In genomic region chr2:174529916-174530315, GRCh38 we compare ENCODE assay signal across 20 cellular contexts. TPM values are rescaled to one million over a fixed set of nuclear protein-coding genes. Genes with fewer than 3 reads are reported as not detected.
DNase-seq lines count a peak whose midpoint lies in the region; ATAC-seq, FAIRE-seq and TF ChIP-seq lines count a peak whose summit lies in the region.
"Had no signal": no experiment of that assay in that cellular context is flagged by ENCODE, and none has a peak within 500 bp of the region (broad histone marks: within the 10 kb centered on the region; RNA-seq: fewer than 3 reads in every experiment).

No MANE protein-coding gene starts in this region.

- TF ChIP-seq EP300 in K562 (IDR thresholded peaks at IDR 0.05; ENCODE audit: low read length) (no peak), tibial nerve (IDR thresholded peaks at IDR 0.05) (no peak)

- H3K9me3 Mint-ChIP-seq in GM23338 (peaks cover 17% of the 10 kb centered on the region), neural progenitor cell (peaks cover 10% of the 10 kb centered on the region)

- H2AFZ ChIP-seq in GM23338 (peak overlapping the region; percentile 85; the same call in 1 of the 2 replicates), K562 (ENCODE audit: low read depth, low read length) (no peak overlapping the region), neural progenitor cell (replicated peaks) (peak overlapping the region; percentile 3), MM.1S (ENCODE audit: low read length) (no peak overlapping the region)

- H3K27me3 Mint-ChIP-seq in GM23338 (ENCODE audit: insufficient read depth, low read depth, poor library complexity) = peaks cover 4% of the 10 kb centered on the region
- peaks cover 5% of the 10 kb centered on the region for H3K27me3 Mint-ChIP-seq in neural progenitor cell (ENCODE audit: insufficient read depth, low read depth)

- H3K36me3 Mint-ChIP-seq in GM23338 (ENCODE audit: low read depth) = peaks cover 3% of the 10 kb centered on the region; the same call in 1 of the 3 replicates
- no peaks in the 10 kb centered on the region for H3K36me3 Mint-ChIP-seq in neural progenitor cell

- H3K4me1 Mint-ChIP-seq in GM23338 (no peaks in the 10 kb centered on the region), neural progenitor cell (no peaks in the 10 kb centered on the region)

- POLR2A ChIA-PET in K562 (lab: Yijun Ruan, JAX) = no interaction called here

- TF ChIP-seq RAD21 in K562 (CRISPR knock-in tag; conservative IDR thresholded peaks at IDR 0.05 in 1 of 2, IDR thresholded peaks at IDR 0.05 in 1 of 2) = no peak

- no peaks in the 10 kb centered on the region for H3K36me3 ChIP-seq in GM23338 (ENCODE audit: insufficient read depth)
- H3K36me3 ChIP-seq in K562 (ENCODE audit: control insufficient read depth, insufficient read depth, low read length) = no peaks in the 10 kb centered on the region
- H3K36me3 ChIP-seq in neural progenitor cell = no peaks in the 10 kb centered on the region
- no peaks in the 10 kb centered on the region for H3K36me3 ChIP-seq in tibial nerve
- no peaks in the 10 kb centered on the region for H3K36me3 ChIP-seq in MM.1S (replicated peaks; ENCODE audit: insufficient read depth, low read length)
- H3K36me3 ChIP-seq: BLaER1 treated with 17β-estradiol and CSF1 and Interleukin-3, amounts not matched to agents 10 nM and 100 nM had no signal

- H4K20me1 ChIP-seq in GM23338 (replicated peaks; ENCODE audit: insufficient read depth) (no peaks in the 10 kb centered on the region), K562 (replicated peaks; ENCODE audit: control insufficient read depth, insufficient read depth, low read length) (no peaks in the 10 kb centered on the region), neural progenitor cell (ENCODE audit: low read depth) (no peaks in the 10 kb centered on the region), MM.1S (ENCODE audit: insufficient read depth, low read length) (no peaks in the 10 kb centered on the region)
- H4K20me1 ChIP-seq: BLaER1 treated with 17β-estradiol and CSF1 and Interleukin-3, amounts not matched to agents 10 nM and 100 nM had no signal

- H3K9me3 ChIP-seq in K562 (replicated peaks; ENCODE audit: control insufficient read depth, insufficient read depth, low read depth, low read length) = no peaks in the 10 kb centered on the region
- H3K9me3 ChIP-seq in neural progenitor cell (ENCODE audit: low read depth) = no peaks in the 10 kb centered on the region
- peaks cover 0 to 4% (median 0%) of the 10 kb centered on the region in 4 donors for H3K9me3 ChIP-seq in tibial nerve
- H3K9me3 ChIP-seq in MM.1S (replicated peaks; ENCODE audit: insufficient read depth, low read length) = no peaks in the 10 kb centered on the region

- H3K79me2 ChIP-seq in GM23338 (replicated peaks; ENCODE audit: insufficient read depth) = no peaks in the 10 kb centered on the region
- H3K79me2 ChIP-seq in K562 (ENCODE audit: control insufficient read depth, insufficient read depth, low read length) = no peaks in the 10 kb centered on the region
- H3K79me2 ChIP-seq in neural progenitor cell (ENCODE audit: low read depth) = no peaks in the 10 kb centered on the region
- H3K79me2 ChIP-seq in MM.1S (ENCODE audit: low read length) = no peaks in the 10 kb centered on the region

- CTCF ChIA-PET in K562 (lab: Yijun Ruan, JAX; ENCODE audit: low intra/inter-chr PET ratio) = no interaction called here

- intact Hi-C loops in K562 (cut with micrococcal nuclease) = no loop called here

- WGBS in K562 (ENCODE audit: insufficient coverage, low coverage, missing lambda C conversion rate) = 5% methylated on average over 4 of the region's 4 CpGs
- WGBS in tibial nerve, 2 donors = 62 to 65% methylated on average over 4 of the region's 4 CpGs

- H3K9ac ChIP-seq in K562 (ENCODE audit: insufficient read depth in 1 of 2, low read depth in 2 of 2, low read length in 2 of 2) (no peak overlapping the region), neural progenitor cell (no peak overlapping the region), MM.1S (ENCODE audit: low read length) (no peak overlapping the region)
- H3K9ac ChIP-seq: BLaER1 treated with 17β-estradiol and CSF1 and Interleukin-3, amounts not matched to agents 10 nM and 100 nM had no signal

- H3K9me2 ChIP-seq in GM23338 (ENCODE audit: insufficient read depth) = 0 out of 2 replicates have a peak, but pooled peaks cover under 1% of the 10 kb centered on the region
- no peaks in the 10 kb centered on the region for H3K9me2 ChIP-seq in MM.1S (replicated peaks; ENCODE audit: insufficient read depth, low read length)

- no peak overlapping the region for H3K27ac ChIP-seq in GM23338 (ENCODE audit: low read depth)
- H3K27ac ChIP-seq in K562 (ENCODE audit: extremely low read depth, low read depth, low read length) = no peak overlapping the region
- H3K27ac ChIP-seq in neural progenitor cell = no peak overlapping the region
- H3K27ac ChIP-seq in tibial nerve = peak overlapping the region; percentile 39 to 76 (median 57)
- no peak overlapping the region for H3K27ac ChIP-seq in MM.1S (ENCODE audit: low read length)
- H3K27ac ChIP-seq: BLaER1 treated with 17β-estradiol and CSF1 and Interleukin-3, amounts not matched to agents 10 nM and 100 nM had no signal

- in situ Hi-C loops in K562 (cut with MboI) = no loop called here

- no peaks in the 10 kb centered on the region for H3K4me1 ChIP-seq in GM23338 (ENCODE audit: insufficient read depth)
- no peaks in the 10 kb centered on the region for H3K4me1 ChIP-seq in K562 (replicated peaks in 1 of 2; ENCODE audit: control insufficient read depth in 2 of 2, insufficient read depth in 2 of 2, low read length in 2 of 2)
- H3K4me1 ChIP-seq in neural progenitor cell = no peaks in the 10 kb centered on the region
- peaks cover 0 to 11% (median 0%) of the 10 kb centered on the region in 4 donors for H3K4me1 ChIP-seq in tibial nerve
- H3K4me1 ChIP-seq in MM.1S (ENCODE audit: low read length) = no peaks in the 10 kb centered on the region

- ATAC-seq in GM23338 (no peak), K562 (peak; percentile 48; the same call in 2 of the 3 replicates), GM18870 (IDR thresholded peaks at IDR 0.05; ENCODE audit: unreplicated experiment) (no peak)

- no peaks in the 10 kb centered on the region for H3F3A ChIP-seq in GM23338 (replicated peaks; ENCODE audit: low read depth)
- H3F3A ChIP-seq in neural progenitor cell (ENCODE audit: low read depth) = no peaks in the 10 kb centered on the region
- H3F3A ChIP-seq in MM.1S (ENCODE audit: insufficient read depth, low read length) = no peaks in the 10 kb centered on the region

- no peak overlapping the region for H3K4me2 ChIP-seq in GM23338
- no peak overlapping the region for H3K4me2 ChIP-seq in K562 (ENCODE audit: insufficient read depth, low read length)
- H3K4me2 ChIP-seq in neural progenitor cell = no peak overlapping the region
- no peak overlapping the region for H3K4me2 ChIP-seq in MM.1S (ENCODE audit: low read depth, low read length)
- H3K4me2 ChIP-seq: BLaER1 treated with 17β-estradiol and CSF1 and Interleukin-3, amounts not matched to agents 10 nM and 100 nM had no signal

- H3K27ac Mint-ChIP-seq in GM23338 (no peak overlapping the region), neural progenitor cell (no peak overlapping the region)
- H3K27ac Mint-ChIP-seq: HFFc6 had no signal

- no TSS peak for BruUV-seq in K562 (replicated peaks; lab: Mats Ljungman, UMichigan)

- no peaks in the 10 kb centered on the region for H3K9me1 ChIP-seq in K562 (ENCODE audit: control insufficient read depth, insufficient read depth, low read length)

- H3K4me3 ChIP-seq in GM23338 (no peak overlapping the region), K562 (no peak overlapping the region), neural progenitor cell (no peak overlapping the region), tibial nerve (no peak overlapping the region), MM.1S (ENCODE audit: low read length) (no peak overlapping the region)
- H3K4me3 ChIP-seq: BLaER1 treated with 17β-estradiol and CSF1 and Interleukin-3, amounts not matched to agents 10 nM and 100 nM had no signal

- FAIRE-seq in K562 (lab: Jason Lieb, UNC) = no peak
- FAIRE-seq: G401.6, GM12891, GM19239 had no signal

- H3K4me3 Mint-ChIP-seq in GM23338 (no peak overlapping the region), neural progenitor cell (no peak overlapping the region)
- H3K4me3 Mint-ChIP-seq: CD4-positive, CD25-positive, alpha-beta regulatory T cell; HFFc6 had no signal

- TF ChIP-seq CTCF in GM23338 (conservative IDR thresholded peaks at IDR 0.05; ENCODE audit: low read depth in 2 of 2) (no peak), K562 (IDR thresholded peaks at IDR 0.05 in 2 of 3, conservative IDR thresholded peaks at IDR 0.05 in 1 of 3; ENCODE audit: insufficient read depth in 2 of 3, low read depth in 1 of 3, low read length in 3 of 3) (no peak), neural progenitor cell (IDR thresholded peaks at IDR 0.05) (no peak), tibial nerve (IDR thresholded peaks at IDR 0.05) (no peak), MM.1S (IDR thresholded peaks at IDR 0.05; ENCODE audit: low read length) (no peak)

- no peak for TF ChIP-seq POLR2A in K562 (conservative IDR thresholded peaks at IDR 0.05)
- no peak for TF ChIP-seq POLR2A in tibial nerve (IDR thresholded peaks at IDR 0.05)

- DNase-seq in GM23338 (ENCODE audit: low spot score) = no peak
- no peak for DNase-seq in K562 (ENCODE audit: extremely low read depth in 1 of 4, low spot score in 3 of 4)
- no peak for DNase-seq in neural progenitor cell (ENCODE audit: low spot score)
- no peak for DNase-seq in tibial nerve (ENCODE audit: low spot score in 2 of 2)
- DNase-seq in MM.1S = no peak
- DNase-seq in kidney tubule cell (ENCODE audit: low spot score) = no peak
- DNase-seq: 8988T; AML-193; Calu3; CD4-positive, CD25-positive, alpha-beta regulatory T cell; DMS 273 treated with DMSO at 0.1 percent for 48 hours; EL; HCEC 1CT; HFFc6; KBM-7 had no signal

- no peaks in the 10 kb centered on the region for H3K27me3 ChIP-seq in GM23338 (ENCODE audit: insufficient read depth)
- peaks cover 14 to 22% of the 10 kb centered on the region in 2 experiments; a peak in 4 of 5 replicates for H3K27me3 ChIP-seq in K562 (ENCODE audit: control insufficient read depth in 2 of 2, insufficient read depth in 2 of 2, low read length in 2 of 2)
- no peaks in the 10 kb centered on the region for H3K27me3 ChIP-seq in neural progenitor cell
- no peaks in the 10 kb centered on the region for H3K27me3 ChIP-seq in tibial nerve
- 0 out of 2 replicates have a peak, but pooled peaks cover under 1% of the 10 kb centered on the region for H3K27me3 ChIP-seq in MM.1S (replicated peaks; ENCODE audit: insufficient read depth, low read length)
- H3K27me3 ChIP-seq: BLaER1 treated with 17β-estradiol and CSF1 and Interleukin-3, amounts not matched to agents 10 nM and 100 nM had no signal

RNA-seq across cellular contexts. Expression of gene GPR155, which starts 43.1 kb away (rescaled TPM):
- total RNA-seq in GM23338 (2014; rRNA removed; shearing (Covaris generic)) = 0.58 and 1.3 TPM in 2 replicates
- polyA plus RNA-seq in GM23338 (2016; fragmentation: Nextera tagmentation; extraction: Ambion mirVana) = 0.82 and 1.2 TPM in 2 replicates
- 0.37 and 0.76 TPM in 2 replicates for total RNA-seq in K562 (2011; cell fraction: chromatin; rRNA removed; ENCODE audit: low replicate concordance)
- total RNA-seq in K562 (2011; cell fraction: nucleolus; rRNA removed) = 0.17 and 0.39 TPM in 2 replicates
- total RNA-seq in K562 (2011; cell fraction: nucleoplasm; rRNA removed) = 0.37 and 0.84 TPM in 2 replicates
- total RNA-seq in K562 (2014; rRNA removed) = 0.04 TPM in 1 of 2 replicates, not detected in the other
- 0.10 and 0.18 TPM in 2 replicates for total RNA-seq in K562 (2014; rRNA removed; fragmentation: Illumina TruSeq; extraction: Trizol)
- 0.08 and 0.11 TPM in 2 replicates for total RNA-seq in K562 (2015; rRNA removed; fragmentation: Illumina TruSeq; extraction: Trizol)
- 0.11 TPM in 2 replicates for total RNA-seq in K562 (2021)
- polyA plus RNA-seq in K562 (2011; rRNA removed) = 0.40 and 0.49 TPM in 2 replicates
- polyA plus RNA-seq in K562 (2011; cell fraction: cytosol; rRNA removed) = 0.07 and 0.16 TPM in 2 replicates
- 0.24 and 0.46 TPM in 2 replicates for polyA plus RNA-seq in K562 (2011; cell fraction: nucleus; rRNA removed)
- 0.12 and 0.49 TPM in 2 replicates for polyA plus RNA-seq in K562 (2012)
- polyA plus RNA-seq in K562 (2014; fragmentation: Illumina TruSeq; extraction: Trizol) = 0.06 and 0.10 TPM in 2 replicates
- polyA plus RNA-seq in K562 (2014; fragmentation: Nextera tagmentation; extraction: Ambion mirVana) = under 1 TPM; 0.04 to 0.11 TPM
- 0.04 and 0.36 TPM in 2 replicates for polyA plus RNA-seq in K562 (2014; rRNA removed)
- polyA minus RNA-seq in K562 (2011; rRNA and poly(A)+ RNA removed) = 0.28 and 0.33 TPM in 2 replicates
- polyA minus RNA-seq in K562 (2011; cell fraction: cytosol; rRNA and poly(A)+ RNA removed) = not detected in 2 replicates
- 0.13 and 0.78 TPM in 2 replicates for polyA minus RNA-seq in K562 (2011; cell fraction: nucleus; rRNA and poly(A)+ RNA removed)
- 0.37 and 0.43 TPM in 2 replicates for total RNA-seq in neural progenitor cell (ENCODE audit: low replicate concordance)
- total RNA-seq in tibial nerve = 10 to 100 TPM in 3 of 4 donors, 1 to 10 TPM in 1; 8.6 to 36.5 (median 15.5) TPM

Comparison
In these comparisons a context has a peak if more than half of its experiments do, and no peak if none do; other contexts are left out.
1. H2AFZ ChIP-seq: peak in GM23338 (single experiment) and neural progenitor cell (single experiment); none in K562 (single experiment) and MM.1S (single experiment).
2. H3K27ac ChIP-seq: peak in tibial nerve (4 of 4); none in GM23338 (single experiment), K562 (single experiment), neural progenitor cell (single experiment) and MM.1S (single experiment).